2 cellular contexts compared by ENCODE assay signal in the genomic region with DNA sequence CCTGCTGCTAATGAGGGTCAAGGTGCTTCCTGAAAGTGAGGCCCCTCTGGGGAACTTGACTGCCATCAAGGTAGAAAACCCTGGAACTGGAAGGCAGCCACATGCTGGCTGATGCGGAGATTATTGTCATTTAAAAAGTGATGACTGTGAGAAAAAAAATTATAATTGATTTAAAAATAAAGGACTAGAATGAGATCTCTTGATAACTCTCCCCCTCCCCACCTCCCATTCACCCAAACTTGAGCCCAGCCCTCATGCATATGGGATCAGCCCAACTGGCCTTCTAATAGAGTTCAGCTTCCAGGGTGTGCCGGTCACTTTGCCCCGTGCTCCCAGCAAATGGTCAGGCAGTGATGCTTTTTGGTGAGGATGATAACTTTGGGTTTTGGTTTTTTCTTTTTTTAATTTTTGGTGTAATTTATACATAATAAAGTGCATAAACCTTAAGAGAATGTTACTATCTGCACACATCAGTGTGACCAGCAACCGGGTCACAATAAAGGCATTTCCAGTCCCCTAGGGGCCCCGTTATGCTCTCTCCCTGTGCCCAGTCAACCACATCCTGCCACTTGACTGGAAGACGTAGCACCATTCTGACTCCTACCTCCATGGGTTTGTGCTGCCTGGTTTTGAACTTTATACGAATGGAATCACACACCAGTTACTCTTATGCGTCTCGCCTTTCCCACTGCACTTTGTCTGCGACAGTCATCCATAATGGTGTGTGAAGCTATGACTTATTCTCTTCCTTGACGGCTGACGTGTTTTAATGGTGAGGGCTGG.
TF ChIP-seq lines count a peak whose summit lies in the region.

No MANE protein-coding gene starts in this region.

TF ChIP-seq in GM23338, 12 proteins besides CTCF, POLR2A, EP300 and RAD21 (continues in another document):
- no peak for TF ChIP-seq ZNF462 (CRISPR knock-in tag; IDR thresholded peaks at IDR 0.05)
- no peak for TF ChIP-seq EZH2phosphoT487 (IDR thresholded peaks at IDR 0.05; ENCODE audit: unreplicated experiment)
- TF ChIP-seq, protein P1, sequence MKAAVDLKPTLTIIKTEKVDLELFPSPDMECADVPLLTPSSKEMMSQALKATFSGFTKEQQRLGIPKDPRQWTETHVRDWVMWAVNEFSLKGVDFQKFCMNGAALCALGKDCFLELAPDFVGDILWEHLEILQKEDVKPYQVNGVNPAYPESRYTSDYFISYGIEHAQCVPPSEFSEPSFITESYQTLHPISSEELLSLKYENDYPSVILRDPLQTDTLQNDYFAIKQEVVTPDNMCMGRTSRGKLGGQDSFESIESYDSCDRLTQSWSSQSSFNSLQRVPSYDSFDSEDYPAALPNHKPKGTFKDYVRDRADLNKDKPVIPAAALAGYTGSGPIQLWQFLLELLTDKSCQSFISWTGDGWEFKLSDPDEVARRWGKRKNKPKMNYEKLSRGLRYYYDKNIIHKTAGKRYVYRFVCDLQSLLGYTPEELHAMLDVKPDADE (IDR thresholded peaks at IDR 0.05): no peak
- TF ChIP-seq ZNF331 (CRISPR knock-in tag; IDR thresholded peaks at IDR 0.05; ENCODE audit: low read depth): no peak
- no peak for TF ChIP-seq CREB1 (CRISPR knock-in tag; IDR thresholded peaks at IDR 0.05; ENCODE audit: low read depth)
- TF ChIP-seq, protein P2, sequence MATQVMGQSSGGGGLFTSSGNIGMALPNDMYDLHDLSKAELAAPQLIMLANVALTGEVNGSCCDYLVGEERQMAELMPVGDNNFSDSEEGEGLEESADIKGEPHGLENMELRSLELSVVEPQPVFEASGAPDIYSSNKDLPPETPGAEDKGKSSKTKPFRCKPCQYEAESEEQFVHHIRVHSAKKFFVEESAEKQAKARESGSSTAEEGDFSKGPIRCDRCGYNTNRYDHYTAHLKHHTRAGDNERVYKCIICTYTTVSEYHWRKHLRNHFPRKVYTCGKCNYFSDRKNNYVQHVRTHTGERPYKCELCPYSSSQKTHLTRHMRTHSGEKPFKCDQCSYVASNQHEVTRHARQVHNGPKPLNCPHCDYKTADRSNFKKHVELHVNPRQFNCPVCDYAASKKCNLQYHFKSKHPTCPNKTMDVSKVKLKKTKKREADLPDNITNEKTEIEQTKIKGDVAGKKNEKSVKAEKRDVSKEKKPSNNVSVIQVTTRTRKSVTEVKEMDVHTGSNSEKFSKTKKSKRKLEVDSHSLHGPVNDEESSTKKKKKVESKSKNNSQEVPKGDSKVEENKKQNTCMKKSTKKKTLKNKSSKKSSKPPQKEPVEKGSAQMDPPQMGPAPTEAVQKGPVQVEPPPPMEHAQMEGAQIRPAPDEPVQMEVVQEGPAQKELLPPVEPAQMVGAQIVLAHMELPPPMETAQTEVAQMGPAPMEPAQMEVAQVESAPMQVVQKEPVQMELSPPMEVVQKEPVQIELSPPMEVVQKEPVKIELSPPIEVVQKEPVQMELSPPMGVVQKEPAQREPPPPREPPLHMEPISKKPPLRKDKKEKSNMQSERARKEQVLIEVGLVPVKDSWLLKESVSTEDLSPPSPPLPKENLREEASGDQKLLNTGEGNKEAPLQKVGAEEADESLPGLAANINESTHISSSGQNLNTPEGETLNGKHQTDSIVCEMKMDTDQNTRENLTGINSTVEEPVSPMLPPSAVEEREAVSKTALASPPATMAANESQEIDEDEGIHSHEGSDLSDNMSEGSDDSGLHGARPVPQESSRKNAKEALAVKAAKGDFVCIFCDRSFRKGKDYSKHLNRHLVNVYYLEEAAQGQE (IDR thresholded peaks at IDR 0.05; ENCODE audit: unreplicated experiment): no peak
- TF ChIP-seq STAT1 (IDR thresholded peaks at IDR 0.05; ENCODE audit: unreplicated experiment): no peak

TF ChIP-seq in SK-N-SH treated with all-trans-retinoic acid at 6 μM for 48 hours, 23 proteins besides CTCF, POLR2A, EP300 and RAD21:
- no peak for TF ChIP-seq POU6F1 (CRISPR knock-in tag; IDR thresholded peaks at IDR 0.05; ENCODE audit: borderline replicate concordance, low read depth)
- TF ChIP-seq, protein P3, sequence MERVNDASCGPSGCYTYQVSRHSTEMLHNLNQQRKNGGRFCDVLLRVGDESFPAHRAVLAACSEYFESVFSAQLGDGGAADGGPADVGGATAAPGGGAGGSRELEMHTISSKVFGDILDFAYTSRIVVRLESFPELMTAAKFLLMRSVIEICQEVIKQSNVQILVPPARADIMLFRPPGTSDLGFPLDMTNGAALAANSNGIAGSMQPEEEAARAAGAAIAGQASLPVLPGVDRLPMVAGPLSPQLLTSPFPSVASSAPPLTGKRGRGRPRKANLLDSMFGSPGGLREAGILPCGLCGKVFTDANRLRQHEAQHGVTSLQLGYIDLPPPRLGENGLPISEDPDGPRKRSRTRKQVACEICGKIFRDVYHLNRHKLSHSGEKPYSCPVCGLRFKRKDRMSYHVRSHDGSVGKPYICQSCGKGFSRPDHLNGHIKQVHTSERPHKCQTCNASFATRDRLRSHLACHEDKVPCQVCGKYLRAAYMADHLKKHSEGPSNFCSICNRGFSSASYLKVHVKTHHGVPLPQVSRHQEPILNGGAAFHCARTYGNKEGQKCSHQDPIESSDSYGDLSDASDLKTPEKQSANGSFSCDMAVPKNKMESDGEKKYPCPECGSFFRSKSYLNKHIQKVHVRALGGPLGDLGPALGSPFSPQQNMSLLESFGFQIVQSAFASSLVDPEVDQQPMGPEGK (CRISPR knock-in tag; IDR thresholded peaks at IDR 0.05; ENCODE audit: borderline replicate concordance): no peak
- TF ChIP-seq RARB (CRISPR knock-in tag; IDR thresholded peaks at IDR 0.05): no peak
- no peak for TF ChIP-seq BACH2 (CRISPR knock-in tag; IDR thresholded peaks at IDR 0.05; ENCODE audit: borderline replicate concordance)
- no peak for TF ChIP-seq CSDC2 (CRISPR knock-in tag; IDR thresholded peaks at IDR 0.05)
- 0 out of 2 replicates have a peak, but pooled peaks have one; percentile 8 for TF ChIP-seq ZFP3 (CRISPR knock-in tag; IDR thresholded peaks at IDR 0.05)
